21 cellular contexts compared by ENCODE assay signal in genomic region chr2:239387811-239388210, GRCh38.
"Had no signal": no experiment of that assay in that cellular context is flagged by ENCODE, and none has a peak within 500 bp of the region (broad histone marks: within the 10 kb centered on the region; RNA-seq: fewer than 3 reads in every experiment).

No MANE protein-coding gene starts in this region.

- H3K9me3 Mint-ChIP-seq: central memory CD8-positive, alpha-beta T cell; effector memory CD8-positive, alpha-beta T cell; naive thymus-derived CD8-positive, alpha-beta T cell; stimulated activated effector memory CD8-positive, alpha-beta T cell treated with anti-CD3 and anti-CD28 coated beads, Interleukin-12 subunit alpha, Interleukin-12 subunit beta, amount 100 ng/mL, for 72 hours had no signal

- H3K27me3 Mint-ChIP-seq: central memory CD8-positive, alpha-beta T cell; effector memory CD8-positive, alpha-beta T cell; naive thymus-derived CD8-positive, alpha-beta T cell; progenitor cell of endocrine pancreas had no signal

- H3K36me3 Mint-ChIP-seq: stimulated activated effector memory CD8-positive, alpha-beta T cell treated with anti-CD3 and anti-CD28 coated beads, Interleukin-12 subunit alpha, Interleukin-12 subunit beta, amount 100 ng/mL, for 72 hours had no signal

- ATAC-seq: effector memory CD8-positive, alpha-beta T cell; left lobe of liver; naive thymus-derived CD8-positive, alpha-beta T cell; pancreas; sciatic nerve; stimulated activated effector memory CD8-positive, alpha-beta T cell treated with anti-CD3 and anti-CD28 coated beads, Interleukin-12 subunit alpha, Interleukin-12 subunit beta, amount 100 ng/mL, for 72 hours had no signal

- DNase-seq: cortex of kidney; effector memory CD8-positive, alpha-beta T cell; erythroblast; esophagus squamous epithelium; foreskin melanocyte; nephron progenitor cell; occipital lobe; stimulated activated CD4-positive, alpha-beta T cell treated with anti-CD3 and anti-CD28 coated beads, Interleukin-2, amount 100 ng/mL, for 24 hours; stimulated activated CD4-positive, alpha-beta T cell treated with anti-CD3 and anti-CD28 coated beads, Interleukin-4, amount 100 ng/mL, for 24 hours; stimulated activated naive CD4-positive, alpha-beta T cell treated with Interleukin-2 at 50 U/mL for 16 hours; stomach; thyroid gland; trophoblast cell had no signal

- H3K27ac Mint-ChIP-seq: effector memory CD8-positive, alpha-beta T cell; nephron progenitor cell; progenitor cell of endocrine pancreas; stimulated activated effector memory CD8-positive, alpha-beta T cell treated with anti-CD3 and anti-CD28 coated beads, Interleukin-12 subunit alpha, Interleukin-12 subunit beta, amount 100 ng/mL, for 72 hours had no signal

- H3K27ac ChIP-seq: esophagus squamous epithelium, pancreas, stomach, thyroid gland had no signal

- H3K36me3 ChIP-seq: pancreas, thyroid gland had no signal

- H3K9me3 ChIP-seq: esophagus squamous epithelium, pancreas, stomach, thyroid gland had no signal

- H3K27me3 ChIP-seq: esophagus squamous epithelium, pancreas, stomach, thyroid gland had no signal

- H3K4me1 ChIP-seq: pancreas had no signal

- H3K4me3 ChIP-seq: esophagus squamous epithelium, pancreas, smooth muscle cell, stomach, thyroid gland had no signal

- H3K4me3 Mint-ChIP-seq: central memory CD8-positive, alpha-beta T cell; effector memory CD8-positive, alpha-beta T cell; naive thymus-derived CD8-positive, alpha-beta T cell; nephron progenitor cell; stimulated activated effector memory CD8-positive, alpha-beta T cell treated with anti-CD3 and anti-CD28 coated beads, Interleukin-12 subunit alpha, Interleukin-12 subunit beta, amount 100 ng/mL, for 72 hours had no signal
